14 cellular contexts compared by ENCODE assay signal in genomic region chr10:52483587-52483986, GRCh38.
A peak's percentile ranks its signal among the peaks of the same experiment; 100 is the strongest.
DNase-seq lines count a peak whose midpoint lies in the region; ATAC-seq and TF ChIP-seq lines count a peak whose summit lies in the region.
"Had no signal": no experiment of that assay in that cellular context is flagged by ENCODE, and none has a peak within 500 bp of the region (broad histone marks: within the 10 kb centered on the region; RNA-seq: fewer than 3 reads in every experiment).

No MANE protein-coding gene starts in this region.

- H3K9me3 ChIP-seq in right atrium auricular region (no peaks in the 10 kb centered on the region), left lung (no peaks in the 10 kb centered on the region)
- H3K9me3 ChIP-seq: right lobe of liver, SJCRH30 had no signal

- H3K4me1 Mint-ChIP-seq in memory B cell = peaks cover 5% of the 10 kb centered on the region

- DNase-seq in memory B cell (ENCODE audit: low spot score in 2 of 2) (no peak), right atrium auricular region (ENCODE audit: low spot score) (no peak), left lung (no peak), DMS53 treated with DMSO at 0.1 percent for 48 hours (lab: John Stamatoyannopoulos, UW; ENCODE audit: unreplicated experiment) (no peak), NCI-H69 (lab: John Stamatoyannopoulos, UW) (no peak)
- DNase-seq: CD4-positive, alpha-beta T cell; effector CD4-positive, alpha-beta T cell; MV-4-11; NCI-H526; right lobe of liver; SJCRH30 had no signal

- no peaks in the 10 kb centered on the region for H3K4me1 ChIP-seq in right atrium auricular region
- H3K4me1 ChIP-seq in left lung = no peaks in the 10 kb centered on the region
- H3K4me1 ChIP-seq: right lobe of liver had no signal

- TF ChIP-seq CTCF in right atrium auricular region (IDR thresholded peaks at IDR 0.05) (no peak), left lung (IDR thresholded peaks at IDR 0.05) (no peak)

- no peak overlapping the region for H3K4me3 ChIP-seq in right atrium auricular region
- no peak overlapping the region for H3K4me3 ChIP-seq in left lung
- H3K4me3 ChIP-seq: right lobe of liver, SJCRH30 had no signal

- H3K36me3 Mint-ChIP-seq in memory B cell = no peaks in the 10 kb centered on the region

- H3K27me3 ChIP-seq in right atrium auricular region (no peaks in the 10 kb centered on the region), left lung (no peaks in the 10 kb centered on the region)
- H3K27me3 ChIP-seq: right lobe of liver, SJCRH30 had no signal

- ATAC-seq in GM18861 (IDR thresholded peaks at IDR 0.05; ENCODE audit: unreplicated experiment) = peak; percentile 70
- peak; percentile 70 for ATAC-seq in GM21786 (IDR thresholded peaks at IDR 0.05; ENCODE audit: unreplicated experiment)
- ATAC-seq in HG03342 (IDR thresholded peaks at IDR 0.05; ENCODE audit: unreplicated experiment) = peak; percentile 73
- ATAC-seq in memory B cell (ENCODE audit: low read depth) = no peak
- ATAC-seq in left lung = no peak
- ATAC-seq: right lobe of liver had no signal

- no peak overlapping the region for H3K27ac ChIP-seq in right atrium auricular region
- no peak overlapping the region for H3K27ac ChIP-seq in left lung
- H3K27ac ChIP-seq: right lobe of liver, SJCRH30 had no signal

- H3K27me3 Mint-ChIP-seq in memory B cell = no peaks in the 10 kb centered on the region
- H3K27me3 Mint-ChIP-seq: CD4-positive, alpha-beta T cell had no signal

- H3K36me3 ChIP-seq in right atrium auricular region = no peaks in the 10 kb centered on the region
- no peaks in the 10 kb centered on the region for H3K36me3 ChIP-seq in left lung
- H3K36me3 ChIP-seq: right lobe of liver, SJCRH30 had no signal

- intact Hi-C loops in left lung (cut with DNase I) = no loop called here

- no peaks in the 10 kb centered on the region for H3K9me3 Mint-ChIP-seq in memory B cell

- peak overlapping the region; percentile 35 for H3K4me3 Mint-ChIP-seq in memory B cell
- H3K4me3 Mint-ChIP-seq: CD4-positive, alpha-beta T cell had no signal

- H3K27ac Mint-ChIP-seq in memory B cell = no peak overlapping the region
- H3K27ac Mint-ChIP-seq: CD4-positive, alpha-beta T cell had no signal

Comparison
In these comparisons a context has a peak if more than half of its experiments do, and no peak if none do; other contexts are left out.
1. ATAC-seq: peak in GM18861 (single experiment), GM21786 (single experiment) and HG03342 (single experiment); none in memory B cell (single experiment) and left lung (single experiment).